Comparison of ENCODE assay signal across 8 cellular contexts in genomic region chr17:7445011-7445927, GRCh38. TPM values are rescaled to one million over a fixed set of nuclear protein-coding genes. Genes with fewer than 3 reads are reported as not detected.
A peak's percentile ranks its signal among the peaks of the same experiment; 100 is the strongest.
DNase-seq lines count a peak whose midpoint lies in the region; ATAC-seq and TF ChIP-seq lines count a peak whose summit lies in the region.

Gene CHRNB1 (plus strand): TSS chr17:7445061. CDS start chr17:7445128, 67 bp downstream.

- H3K4me1 ChIP-seq in fibroblast of lung (ENCODE audit: control insufficient read depth, extremely low read depth, insufficient read depth, low read length) (peaks cover 10% of the 10 kb centered on the region), mucosa of stomach (ENCODE audit: control insufficient read depth, insufficient read depth, low read length) (peaks cover 22% of the 10 kb centered on the region)

- H3K9me3 Mint-ChIP-seq in activated CD8-positive, alpha-beta memory T cell treated with anti-CD3 and anti-CD28 coated beads, Interleukin-2, amount 10 ng/mL, durations not matched to agents 7 days and 5 days (ENCODE audit: low read depth): no peaks in the 10 kb centered on the region

- no peak within 1 kb of the TSS for H3K9ac ChIP-seq in fibroblast of lung (ENCODE audit: insufficient read depth, low read length)
- peak within 1 kb of the TSS; percentile 37 for H3K9ac ChIP-seq in mucosa of stomach (ENCODE audit: low read length)

- H4K20me1 ChIP-seq in fibroblast of lung (ENCODE audit: control insufficient read depth, extremely low read depth, insufficient read depth, low read length): no peaks in the 10 kb centered on the region

- H3K4me2 ChIP-seq in fibroblast of lung (ENCODE audit: extremely low read depth, insufficient read depth, low read length): peak within 1 kb of the TSS; percentile 59

- DNase-seq in DMS79 (lab: John Stamatoyannopoulos, UW) (peak; percentile 39), HuH-7 (ENCODE audit: low spot score) (peak; percentile 95), fibroblast of lung (ENCODE audit: low read depth in 2 of 2) (peak; percentile 20 to 52), ureter (ENCODE audit: low spot score) (peak; percentile 60)
- DNase-seq in activated CD8-positive, alpha-beta memory T cell treated with anti-CD3 and anti-CD28 coated beads, Interleukin-2, amount 10 ng/mL, durations not matched to agents 7 days and 5 days: peak; percentile 58
- no peak for DNase-seq in effector CD4-positive, alpha-beta T cell

- peaks cover 57% of the 10 kb centered on the region for H3K27me3 Mint-ChIP-seq in activated CD8-positive, alpha-beta memory T cell treated with anti-CD3 and anti-CD28 coated beads, Interleukin-2, amount 10 ng/mL, durations not matched to agents 7 days and 5 days

- peaks cover 20% of the 10 kb centered on the region for H3K4me1 Mint-ChIP-seq in activated CD8-positive, alpha-beta memory T cell treated with anti-CD3 and anti-CD28 coated beads, Interleukin-2, amount 10 ng/mL, durations not matched to agents 7 days and 5 days

- no peak for TF ChIP-seq CTCF in fibroblast of lung (conservative IDR thresholded peaks at IDR 0.05 in 1 of 2, IDR thresholded peaks at IDR 0.05 in 1 of 2; ENCODE audit: low read depth in 1 of 2, low read length in 2 of 2)

- ATAC-seq in activated CD8-positive, alpha-beta memory T cell treated with anti-CD3 and anti-CD28 coated beads, Interleukin-2, amount 10 ng/mL, durations not matched to agents 7 days and 5 days: peak; percentile 80
- no peak for ATAC-seq in GM21576 (IDR thresholded peaks at IDR 0.05; ENCODE audit: unreplicated experiment)

- H3K27ac ChIP-seq in fibroblast of lung (ENCODE audit: insufficient read depth, low read length): no peak within 1 kb of the TSS

- CTCF ChIA-PET in activated CD8-positive, alpha-beta memory T cell treated with anti-CD3 and anti-CD28 coated beads, Interleukin-2, amount 10 ng/mL, durations not matched to agents 7 days and 5 days (lab: Charles Lee): interaction anchor here (0.5 to 5.0 kb wide), 9 partner anchors 9 to 202 kb away, joined by 3 to 32 read pairs (median 4); partner anchors contain the start of genes ACAP1, SPEM1 and TMEM102

- H3K27ac Mint-ChIP-seq in activated CD8-positive, alpha-beta memory T cell treated with anti-CD3 and anti-CD28 coated beads, Interleukin-2, amount 10 ng/mL, durations not matched to agents 7 days and 5 days: no peak within 1 kb of the TSS

- peak within 1 kb of the TSS; percentile 20 for H2AFZ ChIP-seq in fibroblast of lung (ENCODE audit: low read length)

- H3K4me3 Mint-ChIP-seq in activated CD8-positive, alpha-beta memory T cell treated with anti-CD3 and anti-CD28 coated beads, Interleukin-2, amount 10 ng/mL, durations not matched to agents 7 days and 5 days: peak within 1 kb of the TSS; percentile 60

- H3K36me3 Mint-ChIP-seq in activated CD8-positive, alpha-beta memory T cell treated with anti-CD3 and anti-CD28 coated beads, Interleukin-2, amount 10 ng/mL, durations not matched to agents 7 days and 5 days: no peaks in the 10 kb centered on the region

- H3K27me3 ChIP-seq in fibroblast of lung (ENCODE audit: control insufficient read depth, insufficient read depth, low read length): peaks cover 25% of the 10 kb centered on the region
- H3K27me3 ChIP-seq in mucosa of stomach (ENCODE audit: control insufficient read depth, insufficient read depth, low read length): peaks cover 61% of the 10 kb centered on the region

- H3K4me3 ChIP-seq in fibroblast of lung (replicated peaks in 1 of 4; ENCODE audit: control extremely low read depth in 1 of 4, insufficient read depth in 1 of 4, low read depth in 3 of 4, low read length in 4 of 4): peak within 1 kb of the TSS; percentile 9 to 49 (median 21)
- H3K4me3 ChIP-seq in mucosa of stomach (ENCODE audit: low read length): peak within 1 kb of the TSS; percentile 33

- H3K79me2 ChIP-seq in fibroblast of lung (ENCODE audit: control insufficient read depth, insufficient read depth, low read length): no peaks in the 10 kb centered on the region

- H3K9me3 ChIP-seq in fibroblast of lung (ENCODE audit: control insufficient read depth, insufficient read depth, low read depth, low read length) (no peaks in the 10 kb centered on the region), mucosa of stomach (ENCODE audit: control insufficient read depth, low read length) (no peaks in the 10 kb centered on the region)

- no peaks in the 10 kb centered on the region for H3K36me3 ChIP-seq in fibroblast of lung (ENCODE audit: control insufficient read depth, insufficient read depth, low read length)
- no peaks in the 10 kb centered on the region for H3K36me3 ChIP-seq in mucosa of stomach (ENCODE audit: control insufficient read depth, insufficient read depth, low read length)

RNA-seq across cellular contexts. Expression of gene CHRNB1, which starts in this region (rescaled TPM):
- 10 to 100 TPM; 10.4 to 13.1 TPM for total RNA-seq in activated CD8-positive, alpha-beta memory T cell treated with anti-CD3 and anti-CD28 coated beads, Interleukin-2, amount 10 ng/mL, durations not matched to agents 7 days and 5 days
- 5.6 and 12.2 TPM in 2 replicates for total RNA-seq in fibroblast of lung
- polyA plus RNA-seq in fibroblast of lung: 6.3 and 9.2 TPM in 2 replicates
- polyA plus RNA-seq in fibroblast of lung (2012): 4.4 and 7.1 TPM in 2 replicates
- polyA minus RNA-seq in fibroblast of lung (ENCODE audit: low replicate concordance): 7.1 and 8.8 TPM in 2 replicates
- 6.8 TPM for total RNA-seq in ureter
